ENCODE assay signal across 37 cellular contexts in genomic region chr1:37839676-37840075, GRCh38.
"Had no signal": no experiment of that assay in that cellular context is flagged by ENCODE, and none has a peak within 500 bp of the region (broad histone marks: within the 10 kb centered on the region; RNA-seq: fewer than 3 reads in every experiment).

No MANE protein-coding gene starts in this region.

- H3K4me3 ChIP-seq: MG63, Peyer's patch had no signal

- H3K27ac ChIP-seq: Peyer's patch, VCaP had no signal

- H3K27me3 Mint-ChIP-seq: activated B cell treated with CpG ODN at 0.5 μM for 24 hours; activated CD4-positive, alpha-beta memory T cell treated with anti-CD3 and anti-CD28 coated beads for 36 hours; brain; IgD-negative memory B cell had no signal

- H3K4me3 Mint-ChIP-seq: activated B cell treated with CpG ODN at 0.5 μM for 24 hours; activated CD4-positive, alpha-beta memory T cell treated with anti-CD3 and anti-CD28 coated beads for 36 hours; activated naive CD4-positive, alpha-beta T cell treated with anti-CD3 and anti-CD28 coated beads for 36 hours; activated T-cell treated with anti-CD3 and anti-CD28 coated beads, Interleukin-2, amount 50 U/mL, for 4 hours; activated T-helper 1 cell treated with anti-CD3 and anti-CD28 coated beads, Interleukin-12 subunit alpha, Interleukin-12 subunit beta, Interleukin-2, Interleukin-4 antibody, amounts not matched to agents 30 ng/mL and 10 ng/mL and 1 ng/mL, durations not matched to agents 14 hours and 24 hours and 36 hours; brain; IgD-negative memory B cell had no signal

- H3K27me3 ChIP-seq: MG63, Peyer's patch had no signal

- H3K4me1 ChIP-seq: Peyer's patch had no signal

- DNase-seq: activated B cell treated with CpG ODN at 0.5 μM for 24 hours; activated CD4-positive, alpha-beta memory T cell treated with anti-CD3 and anti-CD28 coated beads for 36 hours; activated CD4-positive, alpha-beta T cell treated with anti-CD3 and anti-CD28 coated beads for 4 hours; activated CD4-positive, alpha-beta T cell treated with anti-CD3 and anti-CD28 coated beads, Interleukin-2, amount 50 U/mL, for 1 hour; activated CD4-positive, CD25-positive, alpha-beta regulatory T cell treated with anti-CD3 and anti-CD28 coated beads, Interleukin-2, amount 50 U/mL, for 72 hours; activated gamma-delta T cell treated with Interleukin-2 at 50 U/mL for 16 hours; activated naive CD4-positive, alpha-beta T cell treated with anti-CD3 and anti-CD28 coated beads for 36 hours; activated T-cell treated with anti-CD3 and anti-CD28 coated beads, Interleukin-2, amount 50 U/mL, for 4 hours; anterior cingulate cortex; caudate nucleus; Karpas-422; KBM-7; MG63; MV-4-11; NCI-H1092; NCI-H1436 treated with DMSO at 0.1 percent for 48 hours; NCI-H187; NCI-H2029 treated with DMSO at 0.1 percent for 48 hours; NCI-H2107; NCI-H2171; NCI-H510A; NCI-H526; NCI-H748 treated with DMSO at 0.1 percent for 48 hours; NK-92 treated with Interleukin-12 subunit alpha and Interleukin-12 subunit beta, amount 100 ng/mL, for 24 hours; PC-3; Peyer's patch; RPMI8226; SW 1271; T-helper 1 cell; T-helper 2 cell; T-helper 9 cell had no signal

- H3K9me3 Mint-ChIP-seq: activated B cell treated with CpG ODN at 0.5 μM for 24 hours; activated CD4-positive, alpha-beta memory T cell treated with anti-CD3 and anti-CD28 coated beads for 36 hours; activated naive CD4-positive, alpha-beta T cell treated with anti-CD3 and anti-CD28 coated beads for 36 hours; activated naive CD4-positive, alpha-beta T cell treated with anti-CD3 and anti-CD28 coated beads, Interleukin-2, amount 50 U/mL, for 72 hours; activated T-cell treated with anti-CD3 and anti-CD28 coated beads, Interleukin-2, amount 50 U/mL, for 4 hours; activated T-helper 1 cell treated with anti-CD3 and anti-CD28 coated beads, Interleukin-12 subunit alpha, Interleukin-12 subunit beta, Interleukin-2, Interleukin-4 antibody, amounts not matched to agents 30 ng/mL and 10 ng/mL and 1 ng/mL, durations not matched to agents 14 hours and 24 hours and 36 hours; brain; IgD-negative memory B cell had no signal

- H3K4me1 Mint-ChIP-seq: activated B cell treated with CpG ODN at 0.5 μM for 24 hours, brain had no signal

- H3K9me3 ChIP-seq: MG63, Peyer's patch had no signal

- H3K27ac Mint-ChIP-seq: activated B cell treated with CpG ODN at 0.5 μM for 24 hours; activated CD4-positive, alpha-beta memory T cell treated with anti-CD3 and anti-CD28 coated beads for 36 hours; activated naive CD4-positive, alpha-beta T cell treated with anti-CD3 and anti-CD28 coated beads for 36 hours; activated naive CD4-positive, alpha-beta T cell treated with anti-CD3 and anti-CD28 coated beads, Interleukin-2, amount 50 U/mL, for 72 hours; activated T-helper 1 cell treated with anti-CD3 and anti-CD28 coated beads, Interleukin-12 subunit alpha, Interleukin-12 subunit beta, Interleukin-2, Interleukin-4 antibody, amounts not matched to agents 30 ng/mL and 10 ng/mL and 1 ng/mL, durations not matched to agents 14 hours and 24 hours and 36 hours; brain; IgD-negative memory B cell had no signal

- ATAC-seq: activated naive CD4-positive, alpha-beta T cell treated with anti-CD3 and anti-CD28 coated beads, Interleukin-2, amount 50 U/mL, for 72 hours; activated T-cell treated with anti-CD3 and anti-CD28 coated beads, Interleukin-2, amount 50 U/mL, for 4 hours; PC-3; Right ventricle myocardium inferior had no signal

- H3K36me3 Mint-ChIP-seq: activated naive CD4-positive, alpha-beta T cell treated with anti-CD3 and anti-CD28 coated beads, Interleukin-2, amount 50 U/mL, for 72 hours had no signal
